Comparison of ENCODE assay signal across 13 cellular contexts in genomic region chr10:1488970-1489548, GRCh38.
A peak's percentile ranks its signal among the peaks of the same experiment; 100 is the strongest.
DNase-seq lines count a peak whose midpoint lies in the region; ATAC-seq, FAIRE-seq and TF ChIP-seq lines count a peak whose summit lies in the region.
"Had no signal": no experiment of that assay in that cellular context is flagged by ENCODE, and none has a peak within 500 bp of the region (broad histone marks: within the 10 kb centered on the region; RNA-seq: fewer than 3 reads in every experiment).

No MANE protein-coding gene starts in this region.

- H3K4me3 ChIP-seq in GM12878, result peak overlapping the region; percentile 23; the same call in 1 of the 2 replicates
- no peak overlapping the region for H3K4me3 ChIP-seq in brain microvascular endothelial cell (ENCODE audit: low read depth, low read length)
- H3K4me3 ChIP-seq: MG63 had no signal

- H3K27me3 ChIP-seq in GM12878 (replicated peaks in 1 of 2; ENCODE audit: control insufficient read depth in 2 of 2, insufficient read depth in 2 of 2, low read length in 1 of 2), result no peaks in the 10 kb centered on the region
- H3K27me3 ChIP-seq in brain microvascular endothelial cell (replicated peaks), result no peaks in the 10 kb centered on the region
- H3K27me3 ChIP-seq: MG63 had no signal

- H3K36me3 ChIP-seq in GM12878 (ENCODE audit: control insufficient read depth in 2 of 2, insufficient read depth in 2 of 2, low read length in 1 of 2) (no peaks in the 10 kb centered on the region), brain microvascular endothelial cell (replicated peaks) (no peaks in the 10 kb centered on the region)
- H3K36me3 ChIP-seq: MG63 had no signal

- H3K4me1 ChIP-seq in GM12878 (ENCODE audit: control insufficient read depth, insufficient read depth, low read length), result peaks cover 8% of the 10 kb centered on the region

- H3K9me3 ChIP-seq in GM12878 (replicated peaks; ENCODE audit: control insufficient read depth, insufficient read depth, low read length), result peaks cover 1% of the 10 kb centered on the region; the same call in 2 of the 3 replicates
- H3K9me3 ChIP-seq: MG63 had no signal

- intact Hi-C loops in GM12878 (cut with micrococcal nuclease; ENCODE audit: unreplicated experiment), result loop anchor here (10.0 kb wide), 1 partner anchor 246 kb away; the partner anchor contains the start of gene ADARB2

- 0 out of 4 replicates have a peak, but pooled peaks of 1 of the 2 experiments have one; percentile 2 for TF ChIP-seq EP300 in GM12878 (IDR thresholded peaks at IDR 0.05; ENCODE audit: borderline replicate concordance in 1 of 2, control insufficient read depth in 1 of 2, low read depth in 2 of 2, low read length in 2 of 2)

- H2AFZ ChIP-seq in GM12878 (ENCODE audit: control insufficient read depth, low read depth, low read length), result peak overlapping the region; percentile 73

- POLR2A ChIA-PET in GM12878 (lab: Charles Lee), result interaction anchor here (0.7 kb wide), 1 partner anchor 249 kb away, joined by 3 read pairs; the partner anchor contains the start of gene ADARB2

- no peaks in the 10 kb centered on the region for H3K79me2 ChIP-seq in GM12878 (ENCODE audit: control insufficient read depth, insufficient read depth, low read length)

- SMC1A ChIA-PET in GM12878 (lab: Charles Lee; ENCODE audit: uncharacterized antibody, unreplicated experiment), result interaction anchor here (0.6 to 2.0 kb wide), 8 partner anchors 21 to 244 kb away, joined by 3 to 16 read pairs (median 3); no protein-coding TSS in a partner anchor

- 7% methylated on average over 20 of the region's 20 CpGs for WGBS in GM12878 (ENCODE audit: insufficient coverage, insufficient replicate concordance, low lambda C conversion rate, missing lambda C conversion rate)

- peak; percentile 57 for TF ChIP-seq POLR2A in GM12878 (IDR thresholded peaks at IDR 0.05; ENCODE audit: low read depth, low read length)

- TF ChIP-seq RAD21 in GM12878 (IDR thresholded peaks at IDR 0.05; ENCODE audit: insufficient read depth, low read depth, low read length), result no peak

- CTCF ChIA-PET in GM12878 (lab: Yijun Ruan, JAX), result interaction anchor here (0.9 to 1.1 kb wide), 2 partner anchors 34 to 68 kb away, joined by 3 read pairs; no protein-coding TSS in a partner anchor

- no peaks in the 10 kb centered on the region for H4K20me1 ChIP-seq in GM12878 (ENCODE audit: control insufficient read depth, insufficient read depth)

- H3K27ac ChIP-seq in GM12878 (ENCODE audit: control insufficient read depth, insufficient read depth), result peak overlapping the region; percentile 32; the same call in 1 of the 2 replicates
- no peak overlapping the region for H3K27ac ChIP-seq in brain microvascular endothelial cell
- H3K27ac ChIP-seq: epithelial cell of prostate had no signal

- TF ChIP-seq CTCF in GM12878 (IDR thresholded peaks at IDR 0.05 in 2 of 3, conservative IDR thresholded peaks at IDR 0.05 in 1 of 3; ENCODE audit: control insufficient read depth in 2 of 3, extremely low read depth in 1 of 3, insufficient read depth in 1 of 3, low read depth in 3 of 3, low read length in 3 of 3), result no peak; a peak in 1 of 6 replicates
- TF ChIP-seq CTCF in brain microvascular endothelial cell (IDR thresholded peaks at IDR 0.05; ENCODE audit: low read depth, low read length, missing control alignments), result no peak

- RAD21 ChIA-PET in GM12878 (lab: Charles Lee; ENCODE audit: unreplicated experiment), result interaction anchor here (0.8 kb wide), 1 partner anchor 56 kb away, joined by 3 read pairs; no protein-coding TSS in a partner anchor

- peak; percentile 98 for ATAC-seq in GM18498 (IDR thresholded peaks at IDR 0.05; ENCODE audit: unreplicated experiment)
- peak; percentile 98 for ATAC-seq in GM21360 (IDR thresholded peaks at IDR 0.05; ENCODE audit: unreplicated experiment)
- peak; percentile 97 for ATAC-seq in HG03108 (IDR thresholded peaks at IDR 0.05; ENCODE audit: unreplicated experiment)
- peak; percentile 96 for ATAC-seq in GM12878

- FAIRE-seq in GM12878 (lab: Jason Lieb, UNC), result peak; percentile 93
- FAIRE-seq: G401.6 had no signal

- BruUV-seq in GM12878 (replicated peaks; lab: Mats Ljungman, UMichigan), result no TSS peak

- peak overlapping the region; percentile 68 for H3K4me2 ChIP-seq in GM12878 (ENCODE audit: control insufficient read depth, insufficient read depth)

- no peak overlapping the region; the same call in 1 of the 2 replicates for H3K9ac ChIP-seq in GM12878 (ENCODE audit: control insufficient read depth, insufficient read depth, low read length)

- DNase-seq in GM12878 (ENCODE audit: low read depth, low spot score), result peak; percentile 65
- no peak for DNase-seq in stimulated activated CD4-positive, alpha-beta T cell treated with anti-CD3 and anti-CD28 coated beads, Interleukin-4, amount 100 ng/mL, for 4 hours
- no peak for DNase-seq in brain microvascular endothelial cell
- no peak for DNase-seq in NCI-H2196 (lab: John Stamatoyannopoulos, UW; ENCODE audit: unreplicated experiment)
- DNase-seq in NCI-H82 (lab: John Stamatoyannopoulos, UW), result no peak
- DNase-seq: activated naive CD4-positive, alpha-beta T cell; MG63; T-helper 2 cell had no signal

- in situ Hi-C loops in GM12878 (cut with MboI), result loop anchor here (5.0 kb wide), 1 partner anchor 52 kb away; no protein-coding TSS in a partner anchor
- in situ Hi-C loops in brain microvascular endothelial cell (cut with HindIII; ENCODE audit: low pct_ligation_motif_present, low sequenced_read_pairs), result no loop called here

TF ChIP-seq in GM12878, 131 proteins besides CTCF, POLR2A, EP300 and RAD21 (continues in another document):
- TF ChIP-seq CHD1 (IDR thresholded peaks at IDR 0.05; ENCODE audit: low read depth, low read length), result no peak
- no peak; the same call in 1 of the 2 replicates for TF ChIP-seq MTA2 (IDR thresholded peaks at IDR 0.05; ENCODE audit: low read depth)
- TF ChIP-seq CEBPB (IDR thresholded peaks at IDR 0.05; ENCODE audit: borderline replicate concordance in 1 of 2, low read depth in 2 of 2, low read length in 2 of 2), result no peak
- TF ChIP-seq ZBTB40 (IDR thresholded peaks at IDR 0.05; ENCODE audit: borderline replicate concordance), result peak; percentile 62; the same call in 1 of the 2 replicates
- TF ChIP-seq SPI1 (IDR thresholded peaks at IDR 0.05; ENCODE audit: borderline replicate concordance, insufficient read depth, low read depth, low read length), result no peak
- peak; percentile 45; the same call in 1 of the 2 replicates for TF ChIP-seq ATF2 (IDR thresholded peaks at IDR 0.05; ENCODE audit: low read length)
- no peak for TF ChIP-seq ZSCAN29 (IDR thresholded peaks at IDR 0.05)
- TF ChIP-seq IKZF2 (IDR thresholded peaks at IDR 0.05), result peak; percentile 54; a peak in 1 of 4 replicates
- TF ChIP-seq SIN3A (IDR thresholded peaks at IDR 0.05; ENCODE audit: low read depth, low read length), result no peak
- no peak for TF ChIP-seq NRF1 (conservative IDR thresholded peaks at IDR 0.05; ENCODE audit: low read depth, low read length)
- peak; percentile 97 for TF ChIP-seq PAX5 (IDR thresholded peaks at IDR 0.05; ENCODE audit: borderline replicate concordance, low read depth, low read length)
- peak; percentile 59; the same call in 1 of the 2 replicates for TF ChIP-seq POLR2AphosphoS5 (IDR thresholded peaks at IDR 0.05; ENCODE audit: low read length)
- TF ChIP-seq MXI1 (IDR thresholded peaks at IDR 0.05; ENCODE audit: low read depth, low read length), result no peak
